ENCODE assay signal across 9 cellular contexts in the genomic region with DNA sequence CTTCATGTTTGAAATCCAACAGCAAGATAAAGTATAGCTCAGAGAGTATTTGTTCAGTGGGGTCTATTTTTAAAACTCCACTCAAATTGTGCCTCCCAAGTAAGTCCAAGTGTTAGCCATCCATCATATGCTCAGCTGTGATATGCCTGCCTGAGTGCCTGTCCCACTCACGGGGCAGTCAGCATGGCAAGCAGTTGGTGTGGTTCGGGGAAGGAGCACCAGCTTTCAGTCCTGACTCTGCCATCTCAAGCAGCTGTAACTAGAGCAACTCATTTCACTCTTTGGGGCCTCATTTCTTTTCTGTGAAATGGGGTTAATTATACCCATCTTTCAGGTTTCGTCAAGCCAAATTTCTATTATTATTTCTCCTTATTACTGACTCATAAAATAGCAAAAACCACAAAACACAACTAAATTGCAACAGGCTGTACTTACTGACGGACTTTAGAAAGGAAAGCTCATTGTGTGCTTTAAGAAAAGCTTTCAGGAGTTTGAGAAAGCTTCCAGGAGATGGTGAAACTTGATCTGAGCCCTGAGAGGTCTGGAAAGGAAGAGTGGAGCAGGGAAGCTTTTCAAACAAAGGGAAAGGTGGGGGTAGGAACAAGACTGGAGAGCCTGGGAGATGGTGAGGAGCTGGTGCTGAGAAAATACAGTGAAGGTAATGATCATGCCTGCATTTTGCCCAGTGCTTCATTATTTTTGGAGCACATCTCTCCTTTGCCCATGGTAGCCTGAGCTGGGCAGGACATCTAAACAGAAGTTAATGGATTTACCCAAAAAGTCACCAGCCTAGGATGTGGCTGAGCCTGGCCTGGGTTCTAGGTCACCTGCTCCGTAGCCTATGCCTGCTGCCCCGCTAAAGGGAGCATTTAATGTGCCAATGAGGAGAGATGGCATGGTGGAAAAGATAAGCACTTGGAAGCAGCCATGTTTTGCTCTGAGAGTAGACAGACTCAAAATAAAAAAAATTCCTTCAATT. TPM values are rescaled to one million over a fixed set of nuclear protein-coding genes. Genes with fewer than 3 reads are reported as not detected.
DNase-seq lines count a peak whose midpoint lies in the region; ATAC-seq and TF ChIP-seq lines count a peak whose summit lies in the region.
"Had no signal": no experiment of that assay in that cellular context is flagged by ENCODE, and none has a peak within 500 bp of the region (broad histone marks: within the 10 kb centered on the region; RNA-seq: fewer than 3 reads in every experiment).

No MANE protein-coding gene starts in this region.

- no peak overlapping the region for H3K4me3 ChIP-seq in esophagus (ENCODE audit: low read depth in 1 of 2, low read length in 2 of 2)

- H3K36me3 ChIP-seq in esophagus (ENCODE audit: control insufficient read depth in 2 of 2, insufficient read depth in 2 of 2, low read length in 1 of 2), result peaks cover 2 to 5% of the 10 kb centered on the region in 2 donors

- no peak for ATAC-seq in HG03469 (IDR thresholded peaks at IDR 0.05; ENCODE audit: unreplicated experiment)
- no peak for ATAC-seq in GM21360 (IDR thresholded peaks at IDR 0.05; ENCODE audit: unreplicated experiment)
- ATAC-seq: foreskin keratinocyte had no signal

- H3K27ac Mint-ChIP-seq in osteocyte (ENCODE audit: unreplicated experiment), result peak overlapping the region; percentile 67

- no peaks in the 10 kb centered on the region for H3K27me3 ChIP-seq in esophagus (ENCODE audit: control insufficient read depth in 1 of 2, insufficient read depth in 2 of 2, low read length in 2 of 2)
- H3K27me3 ChIP-seq: foreskin keratinocyte had no signal

- no peaks in the 10 kb centered on the region for H3K27me3 Mint-ChIP-seq in osteocyte (ENCODE audit: unreplicated experiment)

- peaks cover 31% of the 10 kb centered on the region for H3K4me1 Mint-ChIP-seq in osteocyte (ENCODE audit: unreplicated experiment)

- H3K36me3 Mint-ChIP-seq in osteocyte (ENCODE audit: unreplicated experiment), result peaks cover 11% of the 10 kb centered on the region

- no peaks in the 10 kb centered on the region for H3K9me3 Mint-ChIP-seq in osteocyte (ENCODE audit: unreplicated experiment)

- H3K4me3 Mint-ChIP-seq in osteocyte (ENCODE audit: unreplicated experiment), result no peak overlapping the region

- H3K4me1 ChIP-seq in esophagus (ENCODE audit: control insufficient read depth in 2 of 2, insufficient read depth in 2 of 2, low read length in 1 of 2), result peaks cover 0 to 10% of the 10 kb centered on the region in 2 donors
- H3K4me1 ChIP-seq: foreskin keratinocyte had no signal

- DNase-seq in DMS79 (lab: John Stamatoyannopoulos, UW) (peak; percentile 23), NOMO-1 treated with DMSO at 0.1 percent for 48 hours (lab: John Stamatoyannopoulos, UW; ENCODE audit: unreplicated experiment) (peak; percentile 34), osteocyte (ENCODE audit: extremely low spot score, unreplicated experiment) (no peak), posterior vena cava (ENCODE audit: low spot score) (no peak), SW480 (ENCODE audit: low spot score) (no peak)

- H3K9me3 ChIP-seq in esophagus (ENCODE audit: control insufficient read depth in 2 of 2, insufficient read depth in 1 of 2, low read depth in 1 of 2, low read length in 1 of 2), result no peaks in the 10 kb centered on the region

- TF ChIP-seq CTCF in osteocyte (IDR thresholded peaks at IDR 0.05), result no peak

- H3K27ac ChIP-seq in esophagus (ENCODE audit: low read depth in 2 of 2, low read length in 1 of 2), result peak overlapping the region; percentile 65 to 72
- H3K27ac ChIP-seq: foreskin keratinocyte had no signal

- WGBS in esophagus, 2 donors, result 73 to 83% methylated on average over 6 of the region's 6 CpGs

- intact Hi-C loops in posterior vena cava (cut with DNase I), result loop anchor here in 1 of 2 donors (10.0 kb wide), 2 partner anchors 338 to 448 kb away; no protein-coding TSS in a partner anchor

RNA-seq across cellular contexts. Expression of gene RHO, which starts 42.1 kb away (rescaled TPM):
- not detected for polyA plus RNA-seq in esophagus
- total RNA-seq in osteocyte, result not detected in 2 replicates
- total RNA-seq in posterior vena cava, result not detected
- total RNA-seq: foreskin keratinocyte had no signal
- polyA plus RNA-seq: foreskin keratinocyte had no signal

RNA-seq across cellular contexts. Expression of gene IFT122, which starts 46.3 kb away (rescaled TPM):
- 1 to 10 TPM; 5.5 to 6.2 TPM for polyA plus RNA-seq in esophagus
- 23.2 and 25.9 TPM in 2 replicates for total RNA-seq in osteocyte
- total RNA-seq in posterior vena cava, result 10 to 100 TPM; 22.0 to 22.5 TPM

RNA-seq across cellular contexts. Expression of gene MBD4, which starts 46.6 kb away (rescaled TPM):
- polyA plus RNA-seq in esophagus, result 10 to 100 TPM in 1 of 2 donors, 1 to 10 TPM in 1; 6.2 to 13.4 TPM
- 23.1 and 24.2 TPM in 2 replicates for total RNA-seq in osteocyte
- 10 to 100 TPM; 23.1 to 24.9 TPM for total RNA-seq in posterior vena cava

RNA-seq across cellular contexts. Expression of gene H1-8, which starts 56.6 kb away (rescaled TPM):
- polyA plus RNA-seq in esophagus, result not detected
- total RNA-seq in osteocyte (not detected in 2 replicates), posterior vena cava (not detected)
- total RNA-seq: foreskin keratinocyte had no signal
- polyA plus RNA-seq: foreskin keratinocyte had no signal

RNA-seq across cellular contexts. Expression of gene EFCAB12, which starts 57.9 kb away (rescaled TPM):
- under 1 TPM; 0.02 to 0.08 TPM for polyA plus RNA-seq in esophagus
- total RNA-seq in osteocyte (0.08 and 0.30 TPM in 2 replicates), posterior vena cava (under 1 TPM; 0.05 to 0.14 TPM)

Comparison
In these comparisons a context has a peak if more than half of its experiments do, and no peak if none do; other contexts are left out.
1. DNase-seq: peak in DMS79 (single experiment) and NOMO-1 treated with DMSO at 0.1 percent for 48 hours (single experiment); none in osteocyte (single experiment), posterior vena cava (single experiment) and SW480 (single experiment).